In genomic region chr15:99586121-99586520, GRCh38 we compare ENCODE assay signal across 28 cellular contexts.
"Had no signal": no experiment of that assay in that cellular context is flagged by ENCODE, and none has a peak within 500 bp of the region (broad histone marks: within the 10 kb centered on the region; RNA-seq: fewer than 3 reads in every experiment).

No MANE protein-coding gene starts in this region.

- H3K36me3 ChIP-seq: ovary, right lobe of liver, sigmoid colon, stomach, thoracic aorta, thyroid gland, upper lobe of left lung, vagina had no signal

- H2AFZ ChIP-seq: neural progenitor cell, parathyroid adenoma had no signal

- H3K4me3 ChIP-seq: neural progenitor cell, ovary, psoas muscle, right lobe of liver, sigmoid colon, spleen, stomach, thoracic aorta, thyroid gland, tibial nerve, upper lobe of left lung, vagina had no signal

- H3K27ac Mint-ChIP-seq: natural killer cell; nephron; neural progenitor cell; progenitor cell of endocrine pancreas; stimulated activated memory B cell treated with anti-CD40 and anti-IgM and Interleukin-4, amounts not matched to agents 10 μg/mL and 1 μg/mL and 100 μg/mL, for 72 hours; stimulated activated naive CD8-positive, alpha-beta T cell treated with anti-CD3 and anti-CD28 coated beads, Interleukin-15, Interleukin-2, amounts not matched to agents 100 ng/mL and 50 ng/mL, for 24 hours had no signal

- H3K4me1 ChIP-seq: thyroid gland had no signal

- H3K4me1 Mint-ChIP-seq: neural progenitor cell had no signal

- DNase-seq: natural killer cell; occipital lobe; ovary; posterior cingulate gyrus; psoas muscle; right cardiac atrium; right lobe of liver; sigmoid colon; small intestine; spleen; stimulated activated CD4-positive, alpha-beta T cell treated with anti-CD3 and anti-CD28 coated beads, Interleukin-12 subunit alpha, Interleukin-12 subunit beta, amount 100 ng/mL, for 4 hours; stimulated activated CD4-positive, alpha-beta T cell treated with anti-CD3 and anti-CD28 coated beads, Interleukin-1b, Interleukin-23, amount 100 ng/mL, for 48 hours; stimulated activated CD4-positive, alpha-beta T cell treated with anti-CD3 and anti-CD28 coated beads, Interleukin-4, amount 100 ng/mL, for 1 hour; stimulated activated CD4-positive, alpha-beta T cell treated with anti-CD3 and anti-CD28 coated beads, Interleukin-4, amount 100 ng/mL, for 4 hours; stimulated activated CD8-positive, alpha-beta memory T cell treated with anti-CD3 and anti-CD28 coated beads, Interleukin-4, amount 100 ng/mL, for 48 hours; stimulated activated naive CD4-positive, alpha-beta T cell treated with Interleukin-2 at 50 U/mL for 16 hours; stomach; thyroid gland; upper lobe of left lung had no signal

- H3K27ac ChIP-seq: neural progenitor cell, ovary, parathyroid adenoma, psoas muscle, right lobe of liver, sigmoid colon, spleen, stomach, thoracic aorta, thyroid gland, tibial nerve, upper lobe of left lung, vagina had no signal

- H3K9me3 ChIP-seq: ovary, right lobe of liver, thoracic aorta, thyroid gland, vagina had no signal

- H3K9ac ChIP-seq: neural progenitor cell, parathyroid adenoma had no signal

- H3K36me3 Mint-ChIP-seq: natural killer cell had no signal

- ATAC-seq: natural killer cell; psoas muscle; right cardiac atrium; right lobe of liver; stimulated activated memory B cell treated with anti-CD40 and anti-IgM and Interleukin-4, amounts not matched to agents 10 μg/mL and 1 μg/mL and 100 μg/mL, for 72 hours had no signal

- H3K27me3 ChIP-seq: neural progenitor cell, ovary, right lobe of liver, sigmoid colon, spleen, stomach, thyroid gland, tibial nerve, upper lobe of left lung, vagina had no signal

- H3K27me3 Mint-ChIP-seq: progenitor cell of endocrine pancreas; stimulated activated memory B cell treated with anti-CD40 and anti-IgM and Interleukin-4, amounts not matched to agents 10 μg/mL and 1 μg/mL and 100 μg/mL, for 72 hours; stimulated activated naive CD8-positive, alpha-beta T cell treated with anti-CD3 and anti-CD28 coated beads, Interleukin-15, Interleukin-2, amounts not matched to agents 100 ng/mL and 50 ng/mL, for 24 hours had no signal

- H3K4me3 Mint-ChIP-seq: natural killer cell; nephron; neural progenitor cell; stimulated activated memory B cell treated with anti-CD40 and anti-IgM and Interleukin-4, amounts not matched to agents 10 μg/mL and 1 μg/mL and 100 μg/mL, for 72 hours; stimulated activated naive CD8-positive, alpha-beta T cell treated with anti-CD3 and anti-CD28 coated beads, Interleukin-15, Interleukin-2, amounts not matched to agents 100 ng/mL and 50 ng/mL, for 24 hours had no signal

- H3K4me2 ChIP-seq: neural progenitor cell had no signal
